ENCODE assay signal across 8 cellular contexts in the genomic region with DNA sequence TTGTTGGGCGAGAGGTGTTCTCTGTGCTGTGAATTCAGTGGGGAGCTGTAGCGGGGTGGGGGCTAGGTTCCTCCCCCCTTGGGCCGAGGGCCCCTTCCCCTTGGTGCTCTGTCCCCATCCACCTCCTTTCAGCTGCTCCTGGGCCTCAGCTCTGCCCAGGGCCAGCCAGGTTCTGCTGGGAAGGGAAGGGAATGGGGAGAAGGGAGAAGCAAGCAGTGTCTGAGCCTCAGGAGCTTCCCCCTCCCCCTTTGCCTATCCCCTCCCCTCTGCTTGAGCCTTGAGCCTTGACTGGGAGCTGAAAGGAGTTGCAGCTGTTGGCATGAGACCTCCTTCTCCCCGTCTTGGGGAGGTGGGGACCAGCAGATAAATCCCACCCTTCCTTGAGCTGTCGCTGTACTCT. TPM values are rescaled to one million over a fixed set of nuclear protein-coding genes. Genes with fewer than 3 reads are reported as not detected.
DNase-seq lines count a peak whose midpoint lies in the region; ATAC-seq, FAIRE-seq and TF ChIP-seq lines count a peak whose summit lies in the region.

No MANE protein-coding gene starts in this region.

- H2AFZ ChIP-seq in GM23338 = no peak overlapping the region
- peak overlapping the region; percentile 89 for H2AFZ ChIP-seq in trophoblast cell (ENCODE audit: insufficient read depth, low read length, poor library complexity)

- peak overlapping the region; percentile 2 for H4K12ac ChIP-seq in trophoblast cell (ENCODE audit: low read depth, low read length)

- FAIRE-seq in GM19239 (lab: Jason Lieb, UNC) = no peak

- no peak for TF ChIP-seq POLR2A in esophagus squamous epithelium (IDR thresholded peaks at IDR 0.05)

- peaks cover 24% of the 10 kb centered on the region for H3F3A ChIP-seq in GM23338 (replicated peaks; ENCODE audit: low read depth)

- no peak overlapping the region for H3K18ac ChIP-seq in trophoblast cell (ENCODE audit: low read length)

- peaks cover 14% of the 10 kb centered on the region for H4K20me1 ChIP-seq in GM23338 (replicated peaks; ENCODE audit: insufficient read depth)

- peak overlapping the region; percentile 91 for H3K27ac Mint-ChIP-seq in GM23338

- H3K4me2 ChIP-seq in GM23338 = peak overlapping the region; percentile 83
- H3K4me2 ChIP-seq in trophoblast cell (ENCODE audit: low read length) = peak overlapping the region; percentile 62

- DNase-seq in GM23338 (ENCODE audit: low spot score) = peak; percentile 74
- peak; percentile 57 for DNase-seq in RKO (ENCODE audit: low spot score)
- DNase-seq in esophagus squamous epithelium (lab: John Stamatoyannopoulos, UW) = no peak
- no peak for DNase-seq in trophoblast cell
- DNase-seq in GM19239 (ENCODE audit: insufficient read length, low spot score) = no peak

- H3K27ac ChIP-seq in GM23338 (ENCODE audit: low read depth) = peak overlapping the region; percentile 90
- peak overlapping the region; percentile 83 to 95 (median 90) for H3K27ac ChIP-seq in esophagus squamous epithelium
- H3K27ac ChIP-seq in trophoblast cell (ENCODE audit: low read depth, low read length) = no peak overlapping the region

- peaks cover 7% of the 10 kb centered on the region for H3K27me3 Mint-ChIP-seq in GM23338 (ENCODE audit: insufficient read depth, low read depth, poor library complexity)

- H2BK120ac ChIP-seq in trophoblast cell (ENCODE audit: insufficient read depth, low read length, poor library complexity) = no peak overlapping the region

- intact Hi-C loops in esophagus squamous epithelium (cut with DNase I) = no loop called here

- H3K23ac ChIP-seq in trophoblast cell (ENCODE audit: low read length) = no peak overlapping the region

- peak; percentile 80 for ATAC-seq in GM23338
- no peak for ATAC-seq in HG02870 (IDR thresholded peaks at IDR 0.05; ENCODE audit: unreplicated experiment)
- ATAC-seq in HG02763 (IDR thresholded peaks at IDR 0.05; ENCODE audit: unreplicated experiment) = no peak
- no peak for ATAC-seq in HG03432 (IDR thresholded peaks at IDR 0.05; ENCODE audit: unreplicated experiment)

- no peak overlapping the region for H3K4ac ChIP-seq in trophoblast cell (ENCODE audit: low read depth, low read length)

- H3K4me3 ChIP-seq in GM23338 (peak overlapping the region; percentile 100), esophagus squamous epithelium (peak overlapping the region; percentile 57 to 98 (median 81)), trophoblast cell (ENCODE audit: low read depth, low read length) (no peak overlapping the region)

- peaks cover 13% of the 10 kb centered on the region for H3K4me1 Mint-ChIP-seq in GM23338

- H2BK12ac ChIP-seq in trophoblast cell (ENCODE audit: low read length) = no peak overlapping the region

- 33 to 48% methylated on average over 3 to 4 of the region's 5 CpGs for WGBS in esophagus squamous epithelium, 2 donors
- WGBS in trophoblast cell (ENCODE audit: extremely low coverage, insufficient coverage, insufficient read length) = no CpG with 5 or more reads among the region's 5 CpGs

- H3K9me2 ChIP-seq in GM23338 (ENCODE audit: insufficient read depth) = no peaks in the 10 kb centered on the region

- H3K79me2 ChIP-seq in GM23338 (replicated peaks; ENCODE audit: insufficient read depth) (peaks cover 44% of the 10 kb centered on the region), trophoblast cell (ENCODE audit: control insufficient read depth, insufficient read depth, low read length, poor library complexity) (peaks cover 7% of the 10 kb centered on the region)

- peak overlapping the region; percentile 97 for H4K91ac ChIP-seq in trophoblast cell (ENCODE audit: low read depth, low read length)

- peak overlapping the region; percentile 100 for H3K4me3 Mint-ChIP-seq in GM23338

- no peak overlapping the region for H3K9ac ChIP-seq in trophoblast cell (ENCODE audit: low read length)

- peaks cover 28% of the 10 kb centered on the region for H3K36me3 ChIP-seq in GM23338 (ENCODE audit: insufficient read depth)
- H3K36me3 ChIP-seq in esophagus squamous epithelium = peaks cover 10 to 72% (median 44%) of the 10 kb centered on the region in 3 donors
- H3K36me3 ChIP-seq in trophoblast cell (ENCODE audit: control insufficient read depth in 1 of 2, insufficient read depth in 2 of 2, low read length in 2 of 2) = peaks cover 39 to 53% of the 10 kb centered on the region in 2 experiments

- H3K36me3 Mint-ChIP-seq in GM23338 (ENCODE audit: low read depth) = peaks cover 71% of the 10 kb centered on the region

- no peaks in the 10 kb centered on the region; the same call in 1 of the 3 replicates for H3K9me3 Mint-ChIP-seq in GM23338

- no peak overlapping the region for H2BK5ac ChIP-seq in trophoblast cell (ENCODE audit: low read depth, low read length, poor library complexity)

- H2AK5ac ChIP-seq in trophoblast cell (ENCODE audit: low read length) = no peak overlapping the region

- H3K4me1 ChIP-seq in GM23338 (ENCODE audit: insufficient read depth) (0 out of 2 replicates have a peak, but pooled peaks cover 7% of the 10 kb centered on the region), esophagus squamous epithelium (peaks cover 22 to 54% (median 44%) of the 10 kb centered on the region in 3 donors), trophoblast cell (ENCODE audit: control insufficient read depth in 1 of 2, insufficient read depth in 2 of 2, low read length in 2 of 2) (peaks cover 0 to 10% of the 10 kb centered on the region in 2 experiments)

- peak overlapping the region; percentile 97 for H4K8ac ChIP-seq in trophoblast cell (ENCODE audit: low read depth, low read length)

- TF ChIP-seq CTCF in GM23338 (conservative IDR thresholded peaks at IDR 0.05; ENCODE audit: low read depth in 2 of 2) (no peak), esophagus squamous epithelium (IDR thresholded peaks at IDR 0.05) (no peak)

- H3K9me3 ChIP-seq in esophagus squamous epithelium (no peaks in the 10 kb centered on the region), trophoblast cell (ENCODE audit: insufficient read depth, low read depth, low read length) (no peaks in the 10 kb centered on the region)

- H3K79me1 ChIP-seq in trophoblast cell (ENCODE audit: low read length) = peaks cover 5% of the 10 kb centered on the region

- H3K27me3 ChIP-seq in GM23338 (ENCODE audit: insufficient read depth) (no peaks in the 10 kb centered on the region), esophagus squamous epithelium (no peaks in the 10 kb centered on the region), trophoblast cell (ENCODE audit: insufficient read depth, low read length) (no peaks in the 10 kb centered on the region)

- no peak overlapping the region for H3K14ac ChIP-seq in trophoblast cell (ENCODE audit: low read length)

TF ChIP-seq in GM23338, 12 proteins besides CTCF, POLR2A, EP300 and RAD21 (continues in another document):
- TF ChIP-seq STAT1 (IDR thresholded peaks at IDR 0.05; ENCODE audit: unreplicated experiment) (no peak), ZNF114 (CRISPR knock-in tag; IDR thresholded peaks at IDR 0.05) (no peak), EZH2 (IDR thresholded peaks at IDR 0.05; ENCODE audit: low read depth, unreplicated experiment) (no peak)

RNA-seq across cellular contexts. Expression of a gene that starts 0.6 kb away (rescaled TPM):
- 98.6 and 106 TPM in 2 replicates for total RNA-seq in GM23338 (2014; rRNA removed; shearing (Covaris generic))
- polyA plus RNA-seq in GM23338 (2016; fragmentation: Nextera tagmentation; extraction: Ambion mirVana) = 63.8 and 64.7 TPM in 2 replicates
- total RNA-seq in esophagus squamous epithelium = 10 to 100 TPM; 52.5 to 66.4 (median 65.4) TPM
- polyA plus RNA-seq in trophoblast cell (2013) = 81.7 and 88.1 TPM in 2 replicates

RNA-seq across cellular contexts. Expression of a gene that starts 6.8 kb away (rescaled TPM):
- total RNA-seq in GM23338 (2014; rRNA removed; shearing (Covaris generic)) = 182 and 184 TPM in 2 replicates
- 86.2 and 88.2 TPM in 2 replicates for polyA plus RNA-seq in GM23338 (2016; fragmentation: Nextera tagmentation; extraction: Ambion mirVana)
- total RNA-seq in esophagus squamous epithelium = 10 to 100 TPM; 35.7 to 62.9 (median 48.5) TPM
- 63.6 and 64.5 TPM in 2 replicates for polyA plus RNA-seq in trophoblast cell (2013)

RNA-seq across cellular contexts. Expression of a gene that starts 7.1 kb away (rescaled TPM):
- 65.6 and 70.5 TPM in 2 replicates for total RNA-seq in GM23338 (2014; rRNA removed; shearing (Covaris generic))
- 205 and 215 TPM in 2 replicates for polyA plus RNA-seq in GM23338 (2016; fragmentation: Nextera tagmentation; extraction: Ambion mirVana)
- 10 to 100 TPM; 28.9 to 56.6 (median 49.1) TPM for total RNA-seq in esophagus squamous epithelium
- polyA plus RNA-seq in trophoblast cell (2013) = 82.3 and 84.7 TPM in 2 replicates

RNA-seq across cellular contexts. Expression of a gene that starts 32.8 kb away (rescaled TPM):
- 9.7 and 13.2 TPM in 2 replicates for total RNA-seq in GM23338 (2014; rRNA removed; shearing (Covaris generic))
- polyA plus RNA-seq in GM23338 (2016; fragmentation: Nextera tagmentation; extraction: Ambion mirVana) = 2.8 and 3.4 TPM in 2 replicates
- 10 to 100 TPM in 1 of 4 donors, 1 to 10 TPM in 3; 6.5 to 10.8 (median 8.0) TPM for total RNA-seq in esophagus squamous epithelium
- 22.6 and 22.9 TPM in 2 replicates for polyA plus RNA-seq in trophoblast cell (2013)

RNA-seq across cellular contexts. Expression of a gene that starts 36.5 kb away (rescaled TPM):
- total RNA-seq in GM23338 (2014; rRNA removed; shearing (Covaris generic)) = 49.9 and 55.3 TPM in 2 replicates
- polyA plus RNA-seq in GM23338 (2016; fragmentation: Nextera tagmentation; extraction: Ambion mirVana) = 16.5 and 20.0 TPM in 2 replicates
- total RNA-seq in esophagus squamous epithelium = 10 to 100 TPM; 15.6 to 35.9 (median 27.4) TPM
- polyA plus RNA-seq in trophoblast cell (2013) = 40.2 and 41.3 TPM in 2 replicates

Comparison
In these comparisons a context has a peak if more than half of its experiments do, and no peak if none do; other contexts are left out.
1. DNase-seq: peak in GM23338 (single experiment) and RKO (single experiment); none in esophagus squamous epithelium (single experiment), trophoblast cell (0 of 2) and GM19239 (single experiment).